In genomic region chr1:47507921-47508894, GRCh38 we compare ENCODE assay signal across 1 cellular context.
TF ChIP-seq lines count a peak whose summit lies in the region.

No MANE protein-coding gene starts in this region.

TF ChIP-seq in HepG2, 621 proteins besides CTCF, POLR2A, EP300 and RAD21 (continued from another document and continues in another):
- TF ChIP-seq ZNF142 (CRISPR knock-in tag; IDR thresholded peaks at IDR 0.05) (peak; percentile 79), CBFB (CRISPR knock-in tag; IDR thresholded peaks at IDR 0.05) (no peak), SNAPC2 (CRISPR knock-in tag; IDR thresholded peaks at IDR 0.05) (no peak), THAP9 (CRISPR knock-in tag; IDR thresholded peaks at IDR 0.05; ENCODE audit: borderline replicate concordance) (no peak), TCF7 (IDR thresholded peaks at IDR 0.05; ENCODE audit: low read depth) (peak; percentile 33; the same call in 1 of the 2 replicates), PHF8 (CRISPR knock-in tag; IDR thresholded peaks at IDR 0.05) (no peak), SKI (IDR thresholded peaks at IDR 0.05; ENCODE audit: partially characterized antibody) (no peak), IRX3 (CRISPR knock-in tag; IDR thresholded peaks at IDR 0.05; ENCODE audit: borderline replicate concordance, low read depth) (no peak), TBX2 (CRISPR knock-in tag; IDR thresholded peaks at IDR 0.05; ENCODE audit: borderline replicate concordance) (peak; percentile 65; the same call in 1 of the 2 replicates), EZH2 (conservative IDR thresholded peaks at IDR 0.05; ENCODE audit: low read depth, low read length) (peak; percentile 10; the same call in 1 of the 2 replicates), XRCC5 (optimal IDR thresholded peaks at IDR 0.05; ENCODE audit: low read length) (no peak), DR1 (CRISPR knock-in tag; IDR thresholded peaks at IDR 0.05) (no peak), ZNF574 (CRISPR knock-in tag; IDR thresholded peaks at IDR 0.05) (no peak), SMARCE1 (IDR thresholded peaks at IDR 0.05; ENCODE audit: borderline replicate concordance) (no peak), FOSL1 (CRISPR knock-in tag; IDR thresholded peaks at IDR 0.05; ENCODE audit: borderline replicate concordance) (no peak), TEAD3 (CRISPR knock-in tag; optimal IDR thresholded peaks at IDR 0.05; ENCODE audit: borderline replicate concordance) (peak; percentile 15), E2F1 (CRISPR knock-in tag; IDR thresholded peaks at IDR 0.05) (no peak), KLF9 (CRISPR knock-in tag; IDR thresholded peaks at IDR 0.05; ENCODE audit: low read depth) (no peak), ZNF879 (CRISPR knock-in tag; IDR thresholded peaks at IDR 0.05) (no peak), ZNF552 (CRISPR knock-in tag; IDR thresholded peaks at IDR 0.05; ENCODE audit: borderline replicate concordance) (no peak), ZBTB10 (CRISPR knock-in tag; IDR thresholded peaks at IDR 0.05; ENCODE audit: borderline replicate concordance) (no peak), CHCHD3 (CRISPR knock-in tag; IDR thresholded peaks at IDR 0.05) (no peak), REPIN1 (CRISPR knock-in tag; IDR thresholded peaks at IDR 0.05; ENCODE audit: borderline replicate concordance, low read depth) (no peak), ZNF496 (CRISPR knock-in tag; IDR thresholded peaks at IDR 0.05; ENCODE audit: insufficient replicate concordance) (no peak), TGIF2 (CRISPR knock-in tag; IDR thresholded peaks at IDR 0.05) (no peak), KDM6A (CRISPR knock-in tag; IDR thresholded peaks at IDR 0.05; ENCODE audit: low read depth) (no peak), MED1 (CRISPR knock-in tag; IDR thresholded peaks at IDR 0.05) (no peak), NR2F1 (CRISPR knock-in tag; IDR thresholded peaks at IDR 0.05) (no peak), FOXA1 (IDR thresholded peaks at IDR 0.05) (no peak), FOXA1 (CRISPR knock-in tag; IDR thresholded peaks at IDR 0.05) (peak; percentile 56), ZMAT3 (CRISPR knock-in tag; conservative IDR thresholded peaks at IDR 0.05) (no peak), NCOA2 (CRISPR knock-in tag; IDR thresholded peaks at IDR 0.05) (no peak), MATR3 (CRISPR knock-in tag; IDR thresholded peaks at IDR 0.05) (no peak), ZNF674 (CRISPR knock-in tag; IDR thresholded peaks at IDR 0.05; ENCODE audit: low read depth) (no peak)
- TF ChIP-seq, protein P1, sequence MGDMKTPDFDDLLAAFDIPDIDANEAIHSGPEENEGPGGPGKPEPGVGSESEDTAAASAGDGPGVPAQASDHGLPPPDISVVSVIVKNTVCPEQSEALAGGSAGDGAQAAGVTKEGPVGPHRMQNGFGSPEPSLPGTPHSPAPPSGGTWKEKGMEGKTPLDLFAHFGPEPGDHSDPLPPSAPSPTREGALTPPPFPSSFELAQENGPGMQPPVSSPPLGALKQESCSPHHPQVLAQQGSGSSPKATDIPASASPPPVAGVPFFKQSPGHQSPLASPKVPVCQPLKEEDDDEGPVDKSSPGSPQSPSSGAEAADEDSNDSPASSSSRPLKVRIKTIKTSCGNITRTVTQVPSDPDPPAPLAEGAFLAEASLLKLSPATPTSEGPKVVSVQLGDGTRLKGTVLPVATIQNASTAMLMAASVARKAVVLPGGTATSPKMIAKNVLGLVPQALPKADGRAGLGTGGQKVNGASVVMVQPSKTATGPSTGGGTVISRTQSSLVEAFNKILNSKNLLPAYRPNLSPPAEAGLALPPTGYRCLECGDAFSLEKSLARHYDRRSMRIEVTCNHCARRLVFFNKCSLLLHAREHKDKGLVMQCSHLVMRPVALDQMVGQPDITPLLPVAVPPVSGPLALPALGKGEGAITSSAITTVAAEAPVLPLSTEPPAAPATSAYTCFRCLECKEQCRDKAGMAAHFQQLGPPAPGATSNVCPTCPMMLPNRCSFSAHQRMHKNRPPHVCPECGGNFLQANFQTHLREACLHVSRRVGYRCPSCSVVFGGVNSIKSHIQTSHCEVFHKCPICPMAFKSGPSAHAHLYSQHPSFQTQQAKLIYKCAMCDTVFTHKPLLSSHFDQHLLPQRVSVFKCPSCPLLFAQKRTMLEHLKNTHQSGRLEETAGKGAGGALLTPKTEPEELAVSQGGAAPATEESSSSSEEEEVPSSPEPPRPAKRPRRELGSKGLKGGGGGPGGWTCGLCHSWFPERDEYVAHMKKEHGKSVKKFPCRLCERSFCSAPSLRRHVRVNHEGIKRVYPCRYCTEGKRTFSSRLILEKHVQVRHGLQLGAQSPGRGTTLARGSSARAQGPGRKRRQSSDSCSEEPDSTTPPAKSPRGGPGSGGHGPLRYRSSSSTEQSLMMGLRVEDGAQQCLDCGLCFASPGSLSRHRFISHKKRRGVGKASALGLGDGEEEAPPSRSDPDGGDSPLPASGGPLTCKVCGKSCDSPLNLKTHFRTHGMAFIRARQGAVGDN (CRISPR knock-in tag; IDR thresholded peaks at IDR 0.05): peak; percentile 23; the same call in 1 of the 2 replicates
- TF ChIP-seq, protein P2, sequence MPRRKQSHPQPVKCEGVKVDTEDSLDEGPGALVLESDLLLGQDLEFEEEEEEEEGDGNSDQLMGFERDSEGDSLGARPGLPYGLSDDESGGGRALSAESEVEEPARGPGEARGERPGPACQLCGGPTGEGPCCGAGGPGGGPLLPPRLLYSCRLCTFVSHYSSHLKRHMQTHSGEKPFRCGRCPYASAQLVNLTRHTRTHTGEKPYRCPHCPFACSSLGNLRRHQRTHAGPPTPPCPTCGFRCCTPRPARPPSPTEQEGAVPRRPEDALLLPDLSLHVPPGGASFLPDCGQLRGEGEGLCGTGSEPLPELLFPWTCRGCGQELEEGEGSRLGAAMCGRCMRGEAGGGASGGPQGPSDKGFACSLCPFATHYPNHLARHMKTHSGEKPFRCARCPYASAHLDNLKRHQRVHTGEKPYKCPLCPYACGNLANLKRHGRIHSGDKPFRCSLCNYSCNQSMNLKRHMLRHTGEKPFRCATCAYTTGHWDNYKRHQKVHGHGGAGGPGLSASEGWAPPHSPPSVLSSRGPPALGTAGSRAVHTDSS (CRISPR knock-in tag; conservative IDR thresholded peaks at IDR 0.05): no peak
- TF ChIP-seq, protein P3, sequence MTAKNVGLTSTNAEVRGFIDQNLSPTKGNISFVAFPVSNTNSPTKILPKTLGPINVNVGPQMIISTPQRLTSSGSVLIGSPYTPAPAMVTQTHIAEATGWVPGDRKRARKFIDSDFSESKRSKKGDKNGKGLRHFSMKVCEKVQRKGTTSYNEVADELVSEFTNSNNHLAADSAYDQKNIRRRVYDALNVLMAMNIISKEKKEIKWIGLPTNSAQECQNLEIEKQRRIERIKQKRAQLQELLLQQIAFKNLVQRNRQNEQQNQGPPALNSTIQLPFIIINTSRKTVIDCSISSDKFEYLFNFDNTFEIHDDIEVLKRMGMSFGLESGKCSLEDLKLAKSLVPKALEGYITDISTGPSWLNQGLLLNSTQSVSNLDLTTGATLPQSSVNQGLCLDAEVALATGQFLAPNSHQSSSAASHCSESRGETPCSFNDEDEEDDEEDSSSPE (CRISPR knock-in tag; IDR thresholded peaks at IDR 0.05): 0 out of 2 replicates have a peak, but pooled peaks have one; percentile 26
